1 cellular context compared by ENCODE assay signal in genomic region chr6:119351005-119351394, GRCh38.
TF ChIP-seq lines count a peak whose summit lies in the region.

No MANE protein-coding gene starts in this region.

TF ChIP-seq in HCT116, 20 proteins besides CTCF, POLR2A, EP300 and RAD21 (continued from another document):
- TF ChIP-seq ATF3 (IDR thresholded peaks at IDR 0.05) (no peak), EGR1 (IDR thresholded peaks at IDR 0.05; ENCODE audit: low read depth) (no peak), TCF7L2 (IDR thresholded peaks at IDR 0.05; ENCODE audit: borderline replicate concordance, extremely low read depth, insufficient read depth, insufficient read length) (no peak), CEBPB (IDR thresholded peaks at IDR 0.05; ENCODE audit: low read depth) (no peak), SIN3A (IDR thresholded peaks at IDR 0.05; ENCODE audit: low read depth) (no peak), EZH2 (IDR thresholded peaks at IDR 0.05) (no peak), MAX (IDR thresholded peaks at IDR 0.05) (no peak)
